Comparison of ENCODE assay signal across 24 cellular contexts in the genomic region with DNA sequence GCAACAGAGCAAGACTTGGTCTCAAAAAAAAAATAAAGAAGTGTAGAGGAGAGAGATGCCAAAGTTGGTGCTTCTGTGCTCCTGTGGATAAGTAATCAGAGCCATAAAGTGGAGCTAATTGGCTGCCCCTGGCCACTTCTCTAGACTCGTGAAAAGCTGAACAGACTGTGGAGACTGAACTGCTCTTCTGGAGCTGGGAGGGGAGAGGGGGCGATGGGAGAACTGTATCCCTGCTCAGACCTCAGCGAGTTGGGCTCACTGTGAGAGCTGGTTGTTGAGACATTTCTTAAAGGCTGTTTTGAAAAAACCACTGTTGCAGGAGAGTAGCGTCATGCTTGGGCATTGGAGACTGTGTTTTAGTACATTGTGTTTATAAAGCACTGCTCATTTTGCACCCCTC.
DNase-seq lines count a peak whose midpoint lies in the region; ATAC-seq and TF ChIP-seq lines count a peak whose summit lies in the region.
"Had no signal": no experiment of that assay in that cellular context is flagged by ENCODE, and none has a peak within 500 bp of the region (broad histone marks: within the 10 kb centered on the region; RNA-seq: fewer than 3 reads in every experiment).

No MANE protein-coding gene starts in this region.

- no peak for TF ChIP-seq POLR2A in heart left ventricle (IDR thresholded peaks at IDR 0.05)
- TF ChIP-seq POLR2A in prostate gland (IDR thresholded peaks at IDR 0.05): no peak
- no peak for TF ChIP-seq POLR2A in transverse colon (IDR thresholded peaks at IDR 0.05)

- H3K27me3 ChIP-seq in heart left ventricle (no peaks in the 10 kb centered on the region), prostate gland (replicated peaks; ENCODE audit: insufficient read depth) (no peaks in the 10 kb centered on the region), transverse colon (no peaks in the 10 kb centered on the region), MG63 (no peaks in the 10 kb centered on the region)
- H3K27me3 ChIP-seq: cardiac muscle cell, hepatocyte had no signal

- H3K4me3 ChIP-seq in heart left ventricle (no peak overlapping the region), prostate gland (no peak overlapping the region), transverse colon (no peak overlapping the region), MG63 (no peak overlapping the region)
- H3K4me3 ChIP-seq: cardiac muscle cell, HAP-1, hepatocyte, skin epidermis had no signal

- H3K27ac ChIP-seq in heart left ventricle: peak overlapping the region in 10 of 12 donors; percentile 87 to 97 (median 95)
- H3K27ac ChIP-seq in prostate gland: peak overlapping the region; percentile 28 to 69
- H3K27ac ChIP-seq in transverse colon: peak overlapping the region; percentile 88 to 93 (median 92)
- H3K27ac ChIP-seq: KMS-11 had no signal

- intact Hi-C loops in heart left ventricle (cut with DNase I) (loop anchor here in 5 of 10 donors (5.0 kb wide), 3 partner anchors 37 to 47 kb away; no protein-coding TSS in a partner anchor), left cardiac atrium (cut with DNase I) (loop anchor here in 1 of 2 donors (5.0 kb wide), 1 partner anchor 42 kb away; no protein-coding TSS in a partner anchor), prostate gland (cut with DNase I) (loop anchor here (5.0 kb wide), 1 partner anchor 42 kb away; no protein-coding TSS in a partner anchor), transverse colon (cut with DNase I; ENCODE audit: low total_unique reads) (loop anchor here (10.0 kb wide), 1 partner anchor 69 kb away; no protein-coding TSS in a partner anchor)

- H3K9me3 ChIP-seq in heart left ventricle (no peaks in the 10 kb centered on the region), prostate gland (no peaks in the 10 kb centered on the region), transverse colon (no peaks in the 10 kb centered on the region), MG63 (no peaks in the 10 kb centered on the region)
- H3K9me3 ChIP-seq: HAP-1 had no signal

- TF ChIP-seq CTCF in heart left ventricle (IDR thresholded peaks at IDR 0.05): no peak
- no peak for TF ChIP-seq CTCF in prostate gland (IDR thresholded peaks at IDR 0.05)
- no peak for TF ChIP-seq CTCF in transverse colon (IDR thresholded peaks at IDR 0.05)

- no peak for DNase-seq in heart left ventricle
- no peak for DNase-seq in left cardiac atrium
- DNase-seq in ecto neural progenitor cell (ENCODE audit: low spot score): peak; percentile 34
- no peak for DNase-seq in prostate gland (ENCODE audit: low spot score)
- DNase-seq in transverse colon: no peak
- DNase-seq in SKM-1 treated with dmso at 0.1 percent for 144 hours (lab: John Stamatoyannopoulos, UW; ENCODE audit: unreplicated experiment): no peak
- DNase-seq in MG63: no peak
- DNase-seq: activated CD4-positive, alpha-beta T cell treated with anti-CD3 and anti-CD28 coated beads, Interleukin-2, amount 10 ng/mL, durations not matched to agents 24 days and 14 days; activated T-cell treated with anti-CD3 and anti-CD28 coated beads, Interleukin-2, amount 50 U/mL, for 1 hour; CD4-positive, alpha-beta T cell; DND-41; effector CD8-positive, alpha-beta T cell; islet precursor cell; midbrain; NCI-H1092; NCI-H2171 treated with DMSO at 0.1 percent for 48 hours; NCI-H774 had no signal

- peaks cover 0 to 19% (median 0%) of the 10 kb centered on the region in 9 donors for H3K36me3 ChIP-seq in heart left ventricle
- no peaks in the 10 kb centered on the region for H3K36me3 ChIP-seq in prostate gland
- no peaks in the 10 kb centered on the region for H3K36me3 ChIP-seq in transverse colon
- peaks cover 13% of the 10 kb centered on the region for H3K36me3 ChIP-seq in MG63
- H3K36me3 ChIP-seq: cardiac muscle cell, HAP-1 had no signal

- ATAC-seq in heart left ventricle: no peak
- no peak for ATAC-seq in left cardiac atrium
- ATAC-seq in GM21723 (IDR thresholded peaks at IDR 0.05; ENCODE audit: unreplicated experiment): no peak
- ATAC-seq: Panc1 had no signal

- WGBS in heart left ventricle, 4 donors: 73 to 84% (median 79%) methylated on average over 4 of the region's 4 CpGs
- WGBS in prostate gland: 76% methylated on average over 4 of the region's 4 CpGs
- 59 to 79% methylated on average over 2 to 4 of the region's 4 CpGs for WGBS in transverse colon (ENCODE audit: low coverage in 1 of 2), 2 donors

- in situ Hi-C loops in transverse colon (cut with MboI; ENCODE audit: low pct_ligation_motif_present in 1 of 4, low pct_unique_long_range_greater_than_20kb in 1 of 4, low sequenced_read_pairs in 3 of 4): no loop called here

- peaks cover 11 to 79% (median 63%) of the 10 kb centered on the region in 12 donors for H3K4me1 ChIP-seq in heart left ventricle
- no peaks in the 10 kb centered on the region for H3K4me1 ChIP-seq in prostate gland (replicated peaks)
- peaks cover 14 to 23% (median 18%) of the 10 kb centered on the region in 4 donors for H3K4me1 ChIP-seq in transverse colon
- H3K4me1 ChIP-seq: HAP-1 had no signal

- no peak for TF ChIP-seq EP300 in transverse colon (IDR thresholded peaks at IDR 0.05; ENCODE audit: low read depth)
